ENCODE assay signal across 1 cellular context in the genomic region with DNA sequence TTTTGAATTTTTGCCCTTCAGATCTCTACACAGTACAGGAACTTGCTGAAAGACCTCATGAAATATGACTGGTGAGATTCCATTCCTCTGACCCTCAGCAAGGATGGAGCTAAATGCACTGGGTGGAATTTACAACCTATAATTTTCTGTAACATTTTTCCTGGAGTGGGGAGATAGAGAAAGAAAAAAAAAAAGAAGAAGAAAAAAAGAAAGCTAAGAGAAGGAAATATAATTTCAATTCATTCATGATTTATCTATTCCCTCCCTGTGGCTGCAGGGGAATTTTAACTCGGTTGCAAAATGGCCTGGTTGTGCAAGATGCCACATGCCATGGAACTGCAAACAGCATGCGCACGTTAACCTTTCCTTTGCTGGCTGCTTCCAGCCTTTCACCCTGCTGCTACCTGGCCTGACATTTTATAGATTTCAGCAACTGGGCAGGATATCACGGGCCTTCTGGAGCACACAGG.
TF ChIP-seq lines count a peak whose summit lies in the region.

No MANE protein-coding gene starts in this region.

TF ChIP-seq in HepG2, 621 proteins besides CTCF, POLR2A, EP300 and RAD21 (continued from another document):
- TF ChIP-seq, protein P1, sequence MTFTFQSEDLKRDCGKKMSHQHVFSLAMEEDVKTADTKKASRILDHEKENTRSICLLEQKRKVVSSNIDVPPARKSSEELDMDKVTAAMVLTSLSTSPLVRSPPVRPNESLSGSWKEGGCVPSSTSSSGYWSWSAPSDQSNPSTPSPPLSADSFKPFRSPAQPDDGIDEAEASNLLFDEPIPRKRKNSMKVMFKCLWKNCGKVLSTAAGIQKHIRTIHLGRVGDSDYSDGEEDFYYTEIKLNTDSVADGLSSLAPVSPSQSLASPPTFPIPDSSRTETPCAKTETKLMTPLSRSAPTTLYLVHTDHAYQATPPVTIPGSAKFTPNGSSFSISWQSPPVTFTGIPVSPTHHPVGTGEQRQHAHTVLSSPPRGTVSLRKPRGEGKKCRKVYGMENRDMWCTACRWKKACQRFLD (CRISPR knock-in tag; IDR thresholded peaks at IDR 0.05; ENCODE audit: borderline replicate concordance): no peak
- TF ChIP-seq MNT (IDR thresholded peaks at IDR 0.05) (0 out of 2 replicates have a peak, but pooled peaks have one; percentile 21), CEBPG (CRISPR knock-in tag; IDR thresholded peaks at IDR 0.05) (peak; percentile 63), ZNF652 (CRISPR knock-in tag; IDR thresholded peaks at IDR 0.05; ENCODE audit: borderline replicate concordance, low read depth) (peak; percentile 81), SAFB2 (CRISPR knock-in tag; IDR thresholded peaks at IDR 0.05; ENCODE audit: borderline replicate concordance, low read depth) (no peak)
- TF ChIP-seq, protein P2, sequence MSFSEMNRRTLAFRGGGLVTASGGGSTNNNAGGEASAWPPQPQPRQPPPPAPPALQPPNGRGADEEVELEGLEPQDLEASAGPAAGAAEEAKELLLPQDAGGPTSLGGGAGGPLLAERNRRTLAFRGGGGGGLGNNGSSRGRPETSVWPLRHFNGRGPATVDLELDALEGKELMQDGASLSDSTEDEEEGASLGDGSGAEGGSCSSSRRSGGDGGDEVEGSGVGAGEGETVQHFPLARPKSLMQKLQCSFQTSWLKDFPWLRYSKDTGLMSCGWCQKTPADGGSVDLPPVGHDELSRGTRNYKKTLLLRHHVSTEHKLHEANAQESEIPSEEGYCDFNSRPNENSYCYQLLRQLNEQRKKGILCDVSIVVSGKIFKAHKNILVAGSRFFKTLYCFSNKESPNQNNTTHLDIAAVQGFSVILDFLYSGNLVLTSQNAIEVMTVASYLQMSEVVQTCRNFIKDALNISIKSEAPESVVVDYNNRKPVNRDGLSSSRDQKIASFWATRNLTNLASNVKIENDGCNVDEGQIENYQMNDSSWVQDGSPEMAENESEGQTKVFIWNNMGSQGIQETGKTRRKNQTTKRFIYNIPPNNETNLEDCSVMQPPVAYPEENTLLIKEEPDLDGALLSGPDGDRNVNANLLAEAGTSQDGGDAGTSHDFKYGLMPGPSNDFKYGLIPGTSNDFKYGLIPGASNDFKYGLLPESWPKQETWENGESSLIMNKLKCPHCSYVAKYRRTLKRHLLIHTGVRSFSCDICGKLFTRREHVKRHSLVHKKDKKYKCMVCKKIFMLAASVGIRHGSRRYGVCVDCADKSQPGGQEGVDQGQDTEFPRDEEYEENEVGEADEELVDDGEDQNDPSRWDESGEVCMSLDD (CRISPR knock-in tag; IDR thresholded peaks at IDR 0.05; ENCODE audit: borderline replicate concordance): no peak
